Comparison of ENCODE assay signal across 10 cellular contexts in genomic region chr11:821513-822371, GRCh38. TPM values are rescaled to one million over a fixed set of nuclear protein-coding genes. Genes with fewer than 3 reads are reported as not detected.
DNase-seq lines count a peak whose midpoint lies in the region; ATAC-seq and TF ChIP-seq lines count a peak whose summit lies in the region.
"Had no signal": no experiment of that assay in that cellular context is flagged by ENCODE, and none has a peak within 500 bp of the region (broad histone marks: within the 10 kb centered on the region; RNA-seq: fewer than 3 reads in every experiment).

No MANE protein-coding gene starts in this region.

- no peaks in the 10 kb centered on the region for H3K9me3 ChIP-seq in liver (ENCODE audit: control insufficient read depth in 4 of 4, low read length in 3 of 4)
- no peaks in the 10 kb centered on the region for H3K9me3 ChIP-seq in thoracic aorta
- H3K9me3 ChIP-seq in OCI-LY7 (ENCODE audit: low read length), result no peaks in the 10 kb centered on the region

- peak overlapping the region; percentile 26 for H3K4me3 Mint-ChIP-seq in activated T-helper 2 cell treated with anti-CD3 and anti-CD28 coated beads, Interferon-gamma antibody, Interleukin-2, Interleukin-4, amounts not matched to agents 10 μg/mL and 5 μg/mL and 100 μg/mL, durations not matched to agents 14 hours and 24 hours and 36 hours (ENCODE audit: low read depth)

- POLR2A ChIA-PET in OCI-LY7 (lab: Charles Lee), result interaction anchor here (0.5 kb wide), 1 partner anchor 23 kb away, joined by 3 read pairs; no protein-coding TSS in a partner anchor

- H3K9me2 ChIP-seq in OCI-LY7 (ENCODE audit: insufficient read depth, low read length), result no peaks in the 10 kb centered on the region

- H3K4me1 ChIP-seq in liver (ENCODE audit: control insufficient read depth in 4 of 4, insufficient read depth in 4 of 4, low read length in 3 of 4) (peaks cover 43 to 69% (median 55%) of the 10 kb centered on the region in 4 donors), thoracic aorta (ENCODE audit: control insufficient read depth in 1 of 2, low read depth in 2 of 2) (peaks cover 25 to 35% of the 10 kb centered on the region in 2 donors), OCI-LY7 (ENCODE audit: insufficient read depth, low read length, poor library complexity, severe bottlenecking) (peaks cover 21% of the 10 kb centered on the region)
- H3K4me1 ChIP-seq: foreskin keratinocyte had no signal

- ATAC-seq in thoracic aorta (ENCODE audit: insufficient number of reproducible peaks, low FRiP score, low read depth), result no peak
- ATAC-seq: foreskin keratinocyte had no signal

- H3K4me1 Mint-ChIP-seq in activated T-helper 2 cell treated with anti-CD3 and anti-CD28 coated beads, Interferon-gamma antibody, Interleukin-2, Interleukin-4, amounts not matched to agents 10 μg/mL and 5 μg/mL and 100 μg/mL, durations not matched to agents 14 hours and 24 hours and 36 hours (ENCODE audit: low read depth), result peaks cover 8% of the 10 kb centered on the region

- TF ChIP-seq CTCF in liver (IDR thresholded peaks at IDR 0.05; ENCODE audit: low read depth, low read length, missing input control) (no peak), thoracic aorta (IDR thresholded peaks at IDR 0.05) (no peak), OCI-LY7 (conservative IDR thresholded peaks at IDR 0.05; ENCODE audit: low read length) (no peak)

- no peak overlapping the region for H3K9ac ChIP-seq in liver (ENCODE audit: low read depth in 1 of 2, low read length in 2 of 2)

- peaks cover 14% of the 10 kb centered on the region for H3K36me3 Mint-ChIP-seq in activated T-helper 2 cell treated with anti-CD3 and anti-CD28 coated beads, Interferon-gamma antibody, Interleukin-2, Interleukin-4, amounts not matched to agents 10 μg/mL and 5 μg/mL and 100 μg/mL, durations not matched to agents 14 hours and 24 hours and 36 hours (ENCODE audit: low read depth)

- H2AFZ ChIP-seq in OCI-LY7 (ENCODE audit: low read length), result no peak overlapping the region

- 59% methylated on average over 22 of the region's 22 CpGs for WGBS in liver

- no peaks in the 10 kb centered on the region for H3K79me2 ChIP-seq in OCI-LY7 (ENCODE audit: insufficient read depth, low read depth, low read length)

- no peaks in the 10 kb centered on the region for H4K20me1 ChIP-seq in OCI-LY7 (ENCODE audit: insufficient read depth, low read length)

- peak overlapping the region; percentile 40 to 57 for H3K27ac ChIP-seq in liver (ENCODE audit: low read depth in 1 of 2, low read length in 2 of 2)
- peak overlapping the region; percentile 59 to 100 for H3K27ac ChIP-seq in thoracic aorta
- no peak overlapping the region for H3K27ac ChIP-seq in OCI-LY7 (ENCODE audit: low read depth, low read length, poor library complexity, severe bottlenecking)
- H3K27ac ChIP-seq: foreskin keratinocyte had no signal

- no TSS peak for BruUV-seq in OCI-LY7 (replicated peaks; lab: Mats Ljungman, UMichigan)

- no peak overlapping the region for H3K4me2 ChIP-seq in OCI-LY7 (ENCODE audit: low read length)

- peaks cover 0 to 15% (median 3%) of the 10 kb centered on the region in 4 donors for H3K36me3 ChIP-seq in liver (ENCODE audit: control insufficient read depth in 4 of 4, insufficient read depth in 3 of 4, low read depth in 1 of 4, low read length in 3 of 4)
- H3K36me3 ChIP-seq in thoracic aorta, result peaks cover 35% of the 10 kb centered on the region
- no peaks in the 10 kb centered on the region for H3K36me3 ChIP-seq in OCI-LY7 (ENCODE audit: insufficient read depth, low read length)

- H3K4me3 ChIP-seq in liver (ENCODE audit: low read depth in 1 of 3, low read length in 3 of 3) (peak overlapping the region in 2 of 3 donors; percentile 21 to 42), thoracic aorta (peak overlapping the region; percentile 98), OCI-LY7 (ENCODE audit: low read depth, low read length, poor library complexity, severe bottlenecking) (no peak overlapping the region)

- DNase-seq in NOMO-1 (lab: John Stamatoyannopoulos, UW; ENCODE audit: unreplicated experiment in 2 of 2) (peak; percentile 32 to 46), NOMO-1 treated with dmso at 0.1 percent for 144 hours (lab: John Stamatoyannopoulos, UW; ENCODE audit: unreplicated experiment) (no peak), thoracic aorta (ENCODE audit: low spot score) (no peak), NCI-H446 treated with DMSO at 0.1 percent for 48 hours (lab: John Stamatoyannopoulos, UW) (no peak), OCI-LY7 (ENCODE audit: low spot score) (no peak), SHP77 (lab: John Stamatoyannopoulos, UW) (no peak)
- no peak for DNase-seq in activated T-helper 2 cell treated with anti-CD3 and anti-CD28 coated beads, Interferon-gamma antibody, Interleukin-2, Interleukin-4, amounts not matched to agents 10 μg/mL and 5 μg/mL and 100 μg/mL, durations not matched to agents 14 hours and 24 hours and 36 hours (ENCODE audit: low spot score)
- DNase-seq: foreskin keratinocyte, NCI-H748 treated with DMSO at 0.1 percent for 48 hours had no signal

- no peak for TF ChIP-seq RAD21 in liver (IDR thresholded peaks at IDR 0.05)

- intact Hi-C loops in activated T-helper 2 cell treated with anti-CD3 and anti-CD28 coated beads, Interferon-gamma antibody, Interleukin-2, Interleukin-4, amounts not matched to agents 10 μg/mL and 5 μg/mL and 100 μg/mL, durations not matched to agents 14 hours and 24 hours and 36 hours (cut with micrococcal nuclease), result no loop called here
- intact Hi-C loops in OCI-LY7 (cut with micrococcal nuclease; ENCODE audit: unreplicated experiment), result no loop called here

- H3K27me3 Mint-ChIP-seq in activated T-helper 2 cell treated with anti-CD3 and anti-CD28 coated beads, Interferon-gamma antibody, Interleukin-2, Interleukin-4, amounts not matched to agents 10 μg/mL and 5 μg/mL and 100 μg/mL, durations not matched to agents 14 hours and 24 hours and 36 hours (ENCODE audit: low read depth), result no peaks in the 10 kb centered on the region

- CTCF ChIA-PET in OCI-LY7 (lab: Charles Lee; ENCODE audit: unreplicated experiment), result no interaction called here

- H3K9me3 Mint-ChIP-seq in activated T-helper 2 cell treated with anti-CD3 and anti-CD28 coated beads, Interferon-gamma antibody, Interleukin-2, Interleukin-4, amounts not matched to agents 10 μg/mL and 5 μg/mL and 100 μg/mL, durations not matched to agents 14 hours and 24 hours and 36 hours, result no peaks in the 10 kb centered on the region

- H3K27me3 ChIP-seq in liver (ENCODE audit: control insufficient read depth in 4 of 4, insufficient read depth in 4 of 4, low read length in 3 of 4), result no peaks in the 10 kb centered on the region
- H3K27me3 ChIP-seq in thoracic aorta (replicated peaks; ENCODE audit: insufficient read depth), result peaks cover 4% of the 10 kb centered on the region

- H3K27ac Mint-ChIP-seq in activated T-helper 2 cell treated with anti-CD3 and anti-CD28 coated beads, Interferon-gamma antibody, Interleukin-2, Interleukin-4, amounts not matched to agents 10 μg/mL and 5 μg/mL and 100 μg/mL, durations not matched to agents 14 hours and 24 hours and 36 hours, result no peak overlapping the region

TF ChIP-seq in liver, 16 proteins besides CTCF, POLR2A, EP300 and RAD21:
- TF ChIP-seq FOXA1 (IDR thresholded peaks at IDR 0.05) (no peak), SP1 (IDR thresholded peaks at IDR 0.05) (peak; percentile 53), TAF1 (conservative IDR thresholded peaks at IDR 0.05) (no peak), FOXA2 (IDR thresholded peaks at IDR 0.05) (no peak)

RNA-seq across cellular contexts. Expression of gene PNPLA2, which starts 3.0 kb away (rescaled TPM):
- total RNA-seq in activated T-helper 2 cell treated with anti-CD3 and anti-CD28 coated beads, Interferon-gamma antibody, Interleukin-2, Interleukin-4, amounts not matched to agents 10 μg/mL and 5 μg/mL and 100 μg/mL, durations not matched to agents 14 hours and 24 hours and 36 hours, result 56.1 and 59.8 TPM in 2 replicates
- total RNA-seq in liver (10 to 100 TPM; 13.7 to 29.1 TPM), thoracic aorta (100 to 1,000 TPM; 105 to 115 TPM), OCI-LY7 (2022) (41.2 and 57.5 TPM in 2 replicates)
- 10 to 100 TPM; 25.3 to 58.9 TPM for polyA plus RNA-seq in liver
- 15.1 and 19.8 TPM in 2 replicates for total RNA-seq in OCI-LY7 (2014; rRNA removed; shearing (Covaris generic))

RNA-seq across cellular contexts. Expression of gene CRACR2B, which starts 6.0 kb away (rescaled TPM):
- 4.9 and 5.1 TPM in 2 replicates for total RNA-seq in activated T-helper 2 cell treated with anti-CD3 and anti-CD28 coated beads, Interferon-gamma antibody, Interleukin-2, Interleukin-4, amounts not matched to agents 10 μg/mL and 5 μg/mL and 100 μg/mL, durations not matched to agents 14 hours and 24 hours and 36 hours
- total RNA-seq in liver (1 to 10 TPM in 1 of 2 donors, under 1 TPM in 1; 0.14 to 2.8 TPM), thoracic aorta (10 to 100 TPM in 1 of 2 donors, 1 to 10 TPM in 1; 9.6 to 11.6 TPM), OCI-LY7 (2022) (20.1 and 21.0 TPM in 2 replicates)
- 1 to 10 TPM; 1.6 to 2.9 TPM for polyA plus RNA-seq in liver
- 2.2 and 2.8 TPM in 2 replicates for total RNA-seq in OCI-LY7 (2014; rRNA removed; shearing (Covaris generic))

RNA-seq across cellular contexts. Expression of gene CD151, which starts 11.0 kb away (rescaled TPM):
- total RNA-seq in activated T-helper 2 cell treated with anti-CD3 and anti-CD28 coated beads, Interferon-gamma antibody, Interleukin-2, Interleukin-4, amounts not matched to agents 10 μg/mL and 5 μg/mL and 100 μg/mL, durations not matched to agents 14 hours and 24 hours and 36 hours, result 95.7 and 106 TPM in 2 replicates
- total RNA-seq in liver (100 to 1,000 TPM in 1 of 2 donors, 10 to 100 TPM in 1; 31.6 to 127 TPM), thoracic aorta (1,000 to 10,000 TPM in 1 of 2 donors, 100 to 1,000 TPM in 1; 532 to 1,455 TPM), OCI-LY7 (2022) (0.84 and 1.0 TPM in 2 replicates)
- polyA plus RNA-seq in liver, result 100 to 1,000 TPM; 121 to 264 TPM
- 0.28 TPM in 1 of 2 replicates, not detected in the other for total RNA-seq in OCI-LY7 (2014; rRNA removed; shearing (Covaris generic))

RNA-seq across cellular contexts. Expression of gene RPLP2, which starts 12.0 kb away (rescaled TPM):
- 2,210 and 2,217 TPM in 2 replicates for total RNA-seq in activated T-helper 2 cell treated with anti-CD3 and anti-CD28 coated beads, Interferon-gamma antibody, Interleukin-2, Interleukin-4, amounts not matched to agents 10 μg/mL and 5 μg/mL and 100 μg/mL, durations not matched to agents 14 hours and 24 hours and 36 hours
- 100 to 1,000 TPM in 1 of 2 donors, 10 to 100 TPM in 1; 59.8 to 297 TPM for total RNA-seq in liver
- 100 to 1,000 TPM; 273 to 476 TPM for polyA plus RNA-seq in liver
- 100 to 1,000 TPM; 170 to 221 TPM for total RNA-seq in thoracic aorta
- 1,564 and 1,687 TPM in 2 replicates for total RNA-seq in OCI-LY7 (2014; rRNA removed; shearing (Covaris generic))
- total RNA-seq in OCI-LY7 (2022), result 3,121 and 3,147 TPM in 2 replicates

RNA-seq across cellular contexts. Expression of gene PIDD1, which starts 16.7 kb away (rescaled TPM):
- total RNA-seq in activated T-helper 2 cell treated with anti-CD3 and anti-CD28 coated beads, Interferon-gamma antibody, Interleukin-2, Interleukin-4, amounts not matched to agents 10 μg/mL and 5 μg/mL and 100 μg/mL, durations not matched to agents 14 hours and 24 hours and 36 hours, result 27.3 and 27.6 TPM in 2 replicates
- total RNA-seq in liver (10 to 100 TPM in 1 of 2 donors, 1 to 10 TPM in 1; 7.8 to 10.4 TPM), thoracic aorta (10 to 100 TPM; 10.9 to 52.0 TPM), OCI-LY7 (2022) (47.7 and 49.1 TPM in 2 replicates)
- 1 to 10 TPM; 6.4 to 7.3 TPM for polyA plus RNA-seq in liver
- total RNA-seq in OCI-LY7 (2014; rRNA removed; shearing (Covaris generic)), result 31.2 and 33.6 TPM in 2 replicates

Comparison
In these comparisons a context has a peak if more than half of its experiments do, and no peak if none do; other contexts are left out.
1. DNase-seq: peak in NOMO-1 (2 of 2); none in NOMO-1 treated with dmso at 0.1 percent for 144 hours (single experiment), activated T-helper 2 cell treated with anti-CD3 and anti-CD28 coated beads, Interferon-gamma antibody, Interleukin-2, Interleukin-4, amounts not matched to agents 10 μg/mL and 5 μg/mL and 100 μg/mL, durations not matched to agents 14 hours and 24 hours and 36 hours (single experiment), thoracic aorta (single experiment), NCI-H446 treated with DMSO at 0.1 percent for 48 hours (single experiment), OCI-LY7 (single experiment) and SHP77 (0 of 2).
2. RNA of gene CD151, which starts 11.0 kb away (total RNA-seq): 532 to 1,455 TPM in thoracic aorta, 31.6 to 127 TPM in liver and 95.7 to 106 TPM in activated T-helper 2 cell treated with anti-CD3 and anti-CD28 coated beads, Interferon-gamma antibody, Interleukin-2, Interleukin-4, amounts not matched to agents 10 μg/mL and 5 μg/mL and 100 μg/mL, durations not matched to agents 14 hours and 24 hours and 36 hours; 0.28 to 1.0 TPM in OCI-LY7; every median in the first group is over 10 times any median in the second.